10 cellular contexts compared by ENCODE assay signal in genomic region chr5:76104027-76104426, GRCh38. TPM values are rescaled to one million over a fixed set of nuclear protein-coding genes. Genes with fewer than 3 reads are reported as not detected.
DNase-seq lines count a peak whose midpoint lies in the region; FAIRE-seq and TF ChIP-seq lines count a peak whose summit lies in the region.
"Had no signal": no experiment of that assay in that cellular context is flagged by ENCODE, and none has a peak within 500 bp of the region (broad histone marks: within the 10 kb centered on the region; RNA-seq: fewer than 3 reads in every experiment).

No MANE protein-coding gene starts in this region.

- no peaks in the 10 kb centered on the region for H3K27me3 ChIP-seq in bronchial epithelial cell (ENCODE audit: control insufficient read depth, insufficient read depth, low read length)

- H3K4me3 Mint-ChIP-seq in neural crest cell, result no peak overlapping the region
- H3K4me3 Mint-ChIP-seq: naive thymus-derived CD8-positive, alpha-beta T cell had no signal

- FAIRE-seq in bronchial epithelial cell (lab: Jason Lieb, UNC), result no peak

- H3K27me3 Mint-ChIP-seq in neural crest cell (ENCODE audit: low read depth), result peaks cover 67% of the 10 kb centered on the region

- H3K4me3 ChIP-seq in bronchial epithelial cell (ENCODE audit: low read depth, low read length), result no peak overlapping the region

- no peaks in the 10 kb centered on the region for H3K4me1 Mint-ChIP-seq in neural crest cell

- H3K36me3 ChIP-seq in bronchial epithelial cell (ENCODE audit: control insufficient read depth, insufficient read depth, low read length), result no peaks in the 10 kb centered on the region

- peak; percentile 28 for DNase-seq in DMS 273 (lab: John Stamatoyannopoulos, UW; ENCODE audit: unreplicated experiment)
- DNase-seq in DMS 273 treated with DMSO at 0.1 percent for 48 hours (lab: John Stamatoyannopoulos, UW), result no peak
- DNase-seq in OCI-M1 (lab: John Stamatoyannopoulos, UW), result peak; percentile 55
- peak; percentile 17 for DNase-seq in bronchial epithelial cell (ENCODE audit: low read depth)
- peak; percentile 64 for DNase-seq in neural crest cell (ENCODE audit: low read depth, low spot score)
- no peak for DNase-seq in GDM1 (lab: John Stamatoyannopoulos, UW)
- no peak for DNase-seq in SW 1271 (lab: John Stamatoyannopoulos, UW)
- DNase-seq in NCI-H82 treated with DMSO at 0.1 percent for 48 hours (lab: John Stamatoyannopoulos, UW; ENCODE audit: unreplicated experiment), result no peak
- DNase-seq: naive thymus-derived CD8-positive, alpha-beta T cell; NCI-H2081 had no signal

- no peaks in the 10 kb centered on the region for H3K9me3 Mint-ChIP-seq in neural crest cell
- H3K9me3 Mint-ChIP-seq: naive thymus-derived CD8-positive, alpha-beta T cell had no signal

- TF ChIP-seq CTCF in bronchial epithelial cell (IDR thresholded peaks at IDR 0.05; ENCODE audit: insufficient read depth, low read length, severe bottlenecking) (no peak), neural crest cell (conservative IDR thresholded peaks at IDR 0.05) (no peak)

- H3K27ac Mint-ChIP-seq in neural crest cell (ENCODE audit: unreplicated experiment), result no peak overlapping the region
- H3K27ac Mint-ChIP-seq: naive thymus-derived CD8-positive, alpha-beta T cell had no signal

- no peaks in the 10 kb centered on the region for H3K36me3 Mint-ChIP-seq in neural crest cell (ENCODE audit: low read depth)

RNA-seq across cellular contexts. Expression of gene SV2C, which starts 20.8 kb away (rescaled TPM):
- total RNA-seq in bronchial epithelial cell (not detected in 2 replicates), neural crest cell (0.33 and 0.66 TPM in 2 replicates)
- total RNA-seq: naive thymus-derived CD8-positive, alpha-beta T cell had no signal

Comparison
In these comparisons a context has a peak if more than half of its experiments do, and no peak if none do; other contexts are left out.
1. DNase-seq: peak in DMS 273 (single experiment), OCI-M1 (single experiment), bronchial epithelial cell (single experiment) and neural crest cell (single experiment); none in DMS 273 treated with DMSO at 0.1 percent for 48 hours (single experiment), GDM1 (single experiment), SW 1271 (0 of 2) and NCI-H82 treated with DMSO at 0.1 percent for 48 hours (single experiment).